In genomic region chr6:90468859-90469258, GRCh38 we compare ENCODE assay signal across 2 cellular contexts.
TF ChIP-seq lines count a peak whose summit lies in the region.

No MANE protein-coding gene starts in this region.

TF ChIP-seq in SK-N-SH, 30 proteins besides CTCF, POLR2A, EP300 and RAD21:
- TF ChIP-seq IRF3 (IDR thresholded peaks at IDR 0.05; ENCODE audit: low read depth, low read length), result no peak
- peak; percentile 84; the same call in 1 of the 2 replicates for TF ChIP-seq RCOR1 (IDR thresholded peaks at IDR 0.05; ENCODE audit: low read length)
- peak; percentile 38 for TF ChIP-seq CHD2 (IDR thresholded peaks at IDR 0.05; ENCODE audit: low read length, partially characterized antibody)
- TF ChIP-seq GATA2 (CRISPR knock-in tag; IDR thresholded peaks at IDR 0.05), result peak; percentile 66

TF ChIP-seq in K562, 482 proteins besides CTCF, POLR2A, EP300 and RAD21:
- TF ChIP-seq PBX2 (CRISPR knock-in tag; IDR thresholded peaks at IDR 0.05; ENCODE audit: low read depth) (no peak), PBX2 (tag; conservative IDR thresholded peaks at IDR 0.05; ENCODE audit: low read depth) (peak; percentile 69), MECOM (CRISPR knock-in tag; IDR thresholded peaks at IDR 0.05) (0 out of 2 replicates have a peak, but pooled peaks have one; percentile 11), TEAD4 (IDR thresholded peaks at IDR 0.05; ENCODE audit: low read length) (peak; percentile 32; the same call in 1 of the 2 replicates), TEAD4 (CRISPR knock-in tag; IDR thresholded peaks at IDR 0.05; ENCODE audit: borderline replicate concordance) (no peak), FUS (optimal IDR thresholded peaks at IDR 0.05; ENCODE audit: low read depth, low read length) (no peak), ARID1B (IDR thresholded peaks at IDR 0.05) (peak; percentile 38), SMARCA4 (IDR thresholded peaks at IDR 0.05) (0 out of 2 replicates have a peak, but pooled peaks have one; percentile 33), RCOR1 (IDR thresholded peaks at IDR 0.05; ENCODE audit: borderline replicate concordance in 1 of 2, low read depth in 2 of 2, low read length in 2 of 2) (0 out of 4 replicates have a peak, but pooled peaks of 1 of the 2 experiments have one; percentile 27), CBFA2T3 (IDR thresholded peaks at IDR 0.05) (peak; percentile 35), ZNF785 (CRISPR knock-in tag; IDR thresholded peaks at IDR 0.05) (no peak), CBFA2T2 (conservative IDR thresholded peaks at IDR 0.05) (0 out of 2 replicates have a peak, but pooled peaks have one; percentile 12), ZNF644 (tag; IDR thresholded peaks at IDR 0.05; ENCODE audit: low read depth) (0 out of 2 replicates have a peak, but pooled peaks have one; percentile 20), JUND (IDR thresholded peaks at IDR 0.05; ENCODE audit: borderline replicate concordance, low read depth, low read length) (0 out of 2 replicates have a peak, but pooled peaks have one; percentile 21), JUND (tag; IDR thresholded peaks at IDR 0.05; ENCODE audit: borderline replicate concordance, low read depth, low read length) (no peak), ZNF518B (CRISPR knock-in tag; IDR thresholded peaks at IDR 0.05) (no peak), RBM39 (optimal IDR thresholded peaks at IDR 0.05; ENCODE audit: low read depth, low read length) (no peak), BDP1 (IDR thresholded peaks at IDR 0.05; ENCODE audit: insufficient read depth, insufficient read length) (no peak), MEIS2 (IDR thresholded peaks at IDR 0.05; ENCODE audit: partially characterized antibody) (peak; percentile 86), E2F4 (CRISPR knock-in tag; IDR thresholded peaks at IDR 0.05; ENCODE audit: low read depth) (no peak)
